Comparison of ENCODE assay signal across 12 cellular contexts in the genomic region with DNA sequence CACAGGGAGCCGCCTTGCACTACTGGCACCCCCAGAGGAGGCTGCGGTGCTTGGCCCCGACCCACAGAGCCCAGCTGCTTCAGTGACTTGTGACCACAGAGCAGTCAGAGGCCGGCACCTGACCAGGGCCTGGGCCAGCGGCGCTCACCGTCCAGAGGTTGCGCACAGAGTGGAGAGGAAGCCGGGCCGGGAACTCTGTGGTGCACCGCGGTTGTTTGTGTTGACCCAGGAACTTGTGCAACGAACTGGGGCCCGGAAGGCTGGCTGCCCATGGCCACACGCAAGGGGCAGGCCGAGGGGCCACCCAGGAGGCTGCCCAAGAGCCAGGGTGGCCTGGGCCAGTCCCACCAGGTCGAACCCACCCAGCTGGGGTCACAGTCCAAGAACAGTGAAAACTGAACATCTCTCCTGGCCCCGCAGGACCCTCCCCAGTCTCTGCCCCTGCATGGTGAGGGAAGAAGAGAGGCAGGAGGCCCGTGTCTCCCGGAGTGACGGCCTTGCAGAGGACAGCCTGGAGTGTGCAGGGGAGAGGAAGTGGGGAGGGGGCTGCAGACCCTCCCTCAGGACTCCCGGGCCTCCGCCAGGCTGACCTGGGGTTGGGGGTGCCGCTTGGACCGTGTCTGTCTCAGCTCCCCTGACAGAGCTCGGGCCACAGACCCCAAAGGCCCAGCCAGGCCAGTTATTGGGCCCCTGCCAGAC. TPM values are rescaled to one million over a fixed set of nuclear protein-coding genes. Genes with fewer than 3 reads are reported as not detected.
A peak's percentile ranks its signal among the peaks of the same experiment; 100 is the strongest.
DNase-seq lines count a peak whose midpoint lies in the region; ATAC-seq and TF ChIP-seq lines count a peak whose summit lies in the region.
"Had no signal": no experiment of that assay in that cellular context is flagged by ENCODE, and none has a peak within 500 bp of the region (broad histone marks: within the 10 kb centered on the region; RNA-seq: fewer than 3 reads in every experiment).

No MANE protein-coding gene starts in this region.

- no peaks in the 10 kb centered on the region for H3K27me3 Mint-ChIP-seq in chondrocyte (ENCODE audit: low read depth)
- H3K27me3 Mint-ChIP-seq: activated CD4-positive, alpha-beta memory T cell treated with anti-CD3 and anti-CD28 coated beads, Interleukin-2, amount 10 ng/mL, durations not matched to agents 7 days and 5 days had no signal

- H3K36me3 Mint-ChIP-seq in chondrocyte (ENCODE audit: low read depth) = no peaks in the 10 kb centered on the region

- H3K4me1 Mint-ChIP-seq in chondrocyte (ENCODE audit: low read depth) = peaks cover 10% of the 10 kb centered on the region

- peak overlapping the region; percentile 73 for H3K27ac ChIP-seq in DND-41 (ENCODE audit: low read length)
- peak overlapping the region; percentile 22 for H3K27ac ChIP-seq in left ventricle myocardium inferior (replicated peaks)
- H3K27ac ChIP-seq: C4-2B had no signal

- H3K4me1 ChIP-seq in DND-41 (ENCODE audit: insufficient read depth, low read length) (peaks cover 70% of the 10 kb centered on the region), left ventricle myocardium inferior (peaks cover 31% of the 10 kb centered on the region)

- no peak overlapping the region for H3K27ac Mint-ChIP-seq in chondrocyte (ENCODE audit: unreplicated experiment)
- H3K27ac Mint-ChIP-seq: activated CD4-positive, alpha-beta memory T cell treated with anti-CD3 and anti-CD28 coated beads, Interleukin-2, amount 10 ng/mL, durations not matched to agents 7 days and 5 days had no signal

- DNase-seq in DND-41 (no peak), SKM-1 treated with dmso at 0.1 percent for 144 hours (lab: John Stamatoyannopoulos, UW; ENCODE audit: unreplicated experiment) (peak; percentile 90), left ventricle myocardium inferior (peak; percentile 67), pons (ENCODE audit: low spot score) (peak; percentile 50), chondrocyte (ENCODE audit: low spot score) (no peak)
- DNase-seq: activated CD4-positive, alpha-beta memory T cell treated with anti-CD3 and anti-CD28 coated beads, Interleukin-2, amount 10 ng/mL, durations not matched to agents 7 days and 5 days; central memory CD4-positive, alpha-beta T cell; PC-3 had no signal

- no peaks in the 10 kb centered on the region for H3K9me3 Mint-ChIP-seq in chondrocyte (ENCODE audit: low read depth)
- H3K9me3 Mint-ChIP-seq: activated CD4-positive, alpha-beta memory T cell treated with anti-CD3 and anti-CD28 coated beads, Interleukin-2, amount 10 ng/mL, durations not matched to agents 7 days and 5 days had no signal

- TF ChIP-seq CTCF in DND-41 (IDR thresholded peaks at IDR 0.05; ENCODE audit: borderline replicate concordance, extremely low read depth, low read length, poor library complexity, severe bottlenecking) (no peak), left ventricle myocardium inferior (IDR thresholded peaks at IDR 0.05; ENCODE audit: borderline replicate concordance) (no peak), chondrocyte (IDR thresholded peaks at IDR 0.05) (no peak)

- no peaks in the 10 kb centered on the region for H3K27me3 ChIP-seq in DND-41 (ENCODE audit: insufficient read depth, low read length, poor library complexity)
- H3K27me3 ChIP-seq in left ventricle myocardium inferior (ENCODE audit: low read depth) = no peaks in the 10 kb centered on the region

- peak overlapping the region; percentile 62; the same call in 1 of the 2 replicates for H3K9ac ChIP-seq in DND-41 (ENCODE audit: low read depth, low read length)

- no peaks in the 10 kb centered on the region for H4K20me1 ChIP-seq in DND-41 (ENCODE audit: insufficient read depth, low read length)

- no peak overlapping the region for H3K4me3 ChIP-seq in DND-41 (ENCODE audit: low read depth in 1 of 2, low read length in 2 of 2)
- no peak overlapping the region for H3K4me3 ChIP-seq in left ventricle myocardium inferior

- peaks cover 4% of the 10 kb centered on the region for H3K79me2 ChIP-seq in DND-41 (ENCODE audit: insufficient read depth, low read length)

- ATAC-seq in DND-41 (ENCODE audit: insufficient read depth, low read depth) (no peak), GM19351 (IDR thresholded peaks at IDR 0.05; ENCODE audit: unreplicated experiment) (no peak), HG03095 (IDR thresholded peaks at IDR 0.05; ENCODE audit: unreplicated experiment) (no peak), GM21576 (IDR thresholded peaks at IDR 0.05; ENCODE audit: unreplicated experiment) (no peak)
- ATAC-seq: PC-3 had no signal

- H2AFZ ChIP-seq in DND-41 (ENCODE audit: low read depth, low read length) = no peak overlapping the region

- H3K4me2 ChIP-seq in DND-41 (ENCODE audit: insufficient read depth, low read length) = no peak overlapping the region

- H3K9me3 ChIP-seq in DND-41 (ENCODE audit: insufficient read depth, low read length, severe bottlenecking) (no peaks in the 10 kb centered on the region), left ventricle myocardium inferior (replicated peaks) (no peaks in the 10 kb centered on the region)

- H3K36me3 ChIP-seq in DND-41 (ENCODE audit: insufficient read depth, low read length) (no peaks in the 10 kb centered on the region), left ventricle myocardium inferior (no peaks in the 10 kb centered on the region)

- no peak overlapping the region for H3K4me3 Mint-ChIP-seq in chondrocyte (ENCODE audit: unreplicated experiment)
- H3K4me3 Mint-ChIP-seq: activated CD4-positive, alpha-beta memory T cell treated with anti-CD3 and anti-CD28 coated beads, Interleukin-2, amount 10 ng/mL, durations not matched to agents 7 days and 5 days had no signal

- intact Hi-C loops in left ventricle myocardium inferior (cut with micrococcal nuclease) = no loop called here

RNA-seq across cellular contexts. Expression of a gene that starts 42.8 kb away (rescaled TPM):
- total RNA-seq in left ventricle myocardium inferior = 81.5 TPM
- total RNA-seq in chondrocyte = 5.4 to 7.8 TPM (median 7.0 TPM) in 3 replicates

Comparison
In these comparisons a context has a peak if more than half of its experiments do, and no peak if none do; other contexts are left out.
1. DNase-seq: peak in SKM-1 treated with dmso at 0.1 percent for 144 hours (single experiment), left ventricle myocardium inferior (single experiment) and pons (single experiment); none in DND-41 (single experiment) and chondrocyte (single experiment).